ENCODE assay signal across 9 cellular contexts in genomic region chr5:180825768-180826525, GRCh38. TPM values are rescaled to one million over a fixed set of nuclear protein-coding genes. Genes with fewer than 3 reads are reported as not detected.
A peak's percentile ranks its signal among the peaks of the same experiment; 100 is the strongest.
DNase-seq lines count a peak whose midpoint lies in the region; ATAC-seq and TF ChIP-seq lines count a peak whose summit lies in the region.
"Had no signal": no experiment of that assay in that cellular context is flagged by ENCODE, and none has a peak within 500 bp of the region (broad histone marks: within the 10 kb centered on the region; RNA-seq: fewer than 3 reads in every experiment).

No MANE protein-coding gene starts in this region.

- H3F3A ChIP-seq in GM23248 (ENCODE audit: insufficient read depth) = peaks cover 16% of the 10 kb centered on the region

- peaks cover 13% of the 10 kb centered on the region for H3K79me2 ChIP-seq in GM23248 (ENCODE audit: insufficient read depth)

- H3K27ac ChIP-seq in GM23248 = no peak overlapping the region

- no peaks in the 10 kb centered on the region for H4K20me1 ChIP-seq in GM23248 (ENCODE audit: insufficient read depth)

- H3K9me3 Mint-ChIP-seq in glutamatergic neuron (ENCODE audit: unreplicated experiment) = peaks cover 14% of the 10 kb centered on the region

- in situ Hi-C loops in GM23248 (cut with MboI) = no loop called here

- ATAC-seq in SK-N-SH treated with all-trans-retinoic acid at 6 μM for 48 hours (peak; percentile 31; the same call in 2 of the 3 replicates), Right ventricle myocardium superior (ENCODE audit: poor library complexity) (peak; percentile 41), HG02571 (IDR thresholded peaks at IDR 0.05; ENCODE audit: unreplicated experiment) (no peak), HG02852 (IDR thresholded peaks at IDR 0.05; ENCODE audit: unreplicated experiment) (no peak), GM18858 (IDR thresholded peaks at IDR 0.05; ENCODE audit: unreplicated experiment) (no peak)

- TF ChIP-seq CTCF in glutamatergic neuron (IDR thresholded peaks at IDR 0.05; ENCODE audit: partially characterized antibody, unreplicated experiment) = no peak

- H3K4me2 ChIP-seq in GM23248 (ENCODE audit: unreplicated experiment) = no peak overlapping the region

- DNase-seq in GM23248 = peak; percentile 76
- no peak for DNase-seq in Right ventricle myocardium superior
- DNase-seq in stimulated activated CD4-positive, alpha-beta T cell treated with anti-CD3 and anti-CD28 coated beads, Interleukin-4, amount 100 ng/mL, for 24 hours = peak; percentile 42
- no peak for DNase-seq in glutamatergic neuron
- DNase-seq: erythroblast had no signal

- H3K27me3 ChIP-seq in GM23248 (replicated peaks; ENCODE audit: insufficient read depth) = no peaks in the 10 kb centered on the region

- peaks cover 9% of the 10 kb centered on the region; the same call in 1 of the 2 replicates for H3K4me1 ChIP-seq in GM23248 (ENCODE audit: insufficient read depth)

- H3K9ac ChIP-seq in GM23248 = no peak overlapping the region

- H3K4me3 Mint-ChIP-seq in glutamatergic neuron (ENCODE audit: unreplicated experiment) = no peak overlapping the region

- WGBS in GM23248 (ENCODE audit: low coverage in 1 of 2, low lambda C conversion rate in 2 of 2, missing lambda C conversion rate in 2 of 2), 2 experiments = 55 to 69% methylated on average over 3 of the region's 3 CpGs

- no peak overlapping the region for H3K27ac Mint-ChIP-seq in glutamatergic neuron (ENCODE audit: unreplicated experiment)

- H2AFZ ChIP-seq in GM23248 = no peak overlapping the region

- H3K36me3 ChIP-seq in GM23248 (ENCODE audit: low read depth) = no peaks in the 10 kb centered on the region

- H3K4me1 Mint-ChIP-seq in glutamatergic neuron (ENCODE audit: low read depth, unreplicated experiment) = peaks cover 15% of the 10 kb centered on the region

- H3K9me2 ChIP-seq in GM23248 (ENCODE audit: insufficient read depth) = no peaks in the 10 kb centered on the region

- H3K9me3 ChIP-seq in GM23248 (ENCODE audit: low read depth) = no peaks in the 10 kb centered on the region

- H3K27me3 Mint-ChIP-seq in glutamatergic neuron (ENCODE audit: unreplicated experiment) = peaks cover 6% of the 10 kb centered on the region

- peaks cover 16% of the 10 kb centered on the region for H3K36me3 Mint-ChIP-seq in glutamatergic neuron (ENCODE audit: unreplicated experiment)

- no peak overlapping the region for H3K4me3 ChIP-seq in GM23248

- intact Hi-C loops in Right ventricle myocardium superior (cut with DNase I) = no loop called here

TF ChIP-seq in SK-N-SH treated with all-trans-retinoic acid at 6 μM for 48 hours, 23 proteins besides CTCF, POLR2A, EP300 and RAD21:
- TF ChIP-seq BACH2 (CRISPR knock-in tag; IDR thresholded peaks at IDR 0.05; ENCODE audit: borderline replicate concordance) (no peak), PPARA (CRISPR knock-in tag; IDR thresholded peaks at IDR 0.05; ENCODE audit: borderline replicate concordance) (no peak), ZFP3 (CRISPR knock-in tag; IDR thresholded peaks at IDR 0.05) (no peak), ZNF8 (CRISPR knock-in tag; IDR thresholded peaks at IDR 0.05) (no peak), ZNF565 (CRISPR knock-in tag; conservative IDR thresholded peaks at IDR 0.05; ENCODE audit: low read depth) (no peak), SNAI2 (CRISPR knock-in tag; IDR thresholded peaks at IDR 0.05) (no peak), CREB5 (CRISPR knock-in tag; IDR thresholded peaks at IDR 0.05; ENCODE audit: low read depth) (no peak), TSHZ2 (CRISPR knock-in tag; IDR thresholded peaks at IDR 0.05) (no peak), ESRRG (CRISPR knock-in tag; IDR thresholded peaks at IDR 0.05) (no peak)

RNA-seq across cellular contexts. Expression of gene MGAT1, which starts 23.3 kb away (rescaled TPM):
- total RNA-seq in GM23248 (2014; rRNA removed; shearing (Covaris generic)) = 200 and 209 TPM in 2 replicates
- polyA plus RNA-seq in GM23248 (2016; fragmentation: Nextera tagmentation; extraction: Ambion mirVana) = 180 and 192 TPM in 2 replicates
- total RNA-seq in Right ventricle myocardium superior = 66.2 TPM
- total RNA-seq in glutamatergic neuron (ENCODE audit: unreplicated experiment) = 45.6 TPM

RNA-seq across cellular contexts. Expression of gene ZFP62, which starts 35.1 kb away (rescaled TPM):
- total RNA-seq in GM23248 (2014; rRNA removed; shearing (Covaris generic)) = 6.1 and 13.6 TPM in 2 replicates
- 9.4 and 13.0 TPM in 2 replicates for polyA plus RNA-seq in GM23248 (2016; fragmentation: Nextera tagmentation; extraction: Ambion mirVana)
- 16.6 TPM for total RNA-seq in Right ventricle myocardium superior
- total RNA-seq in glutamatergic neuron (ENCODE audit: unreplicated experiment) = 27.0 TPM

Comparison
In these comparisons a context has a peak if more than half of its experiments do, and no peak if none do; other contexts are left out.
1. DNase-seq: peak in GM23248 (single experiment) and stimulated activated CD4-positive, alpha-beta T cell treated with anti-CD3 and anti-CD28 coated beads, Interleukin-4, amount 100 ng/mL, for 24 hours (single experiment); none in Right ventricle myocardium superior (single experiment) and glutamatergic neuron (single experiment).
2. ATAC-seq: peak in SK-N-SH treated with all-trans-retinoic acid at 6 μM for 48 hours (single experiment) and Right ventricle myocardium superior (single experiment); none in HG02571 (single experiment), HG02852 (single experiment) and GM18858 (single experiment).